Comparison of ENCODE assay signal across 8 cellular contexts in the genomic region with DNA sequence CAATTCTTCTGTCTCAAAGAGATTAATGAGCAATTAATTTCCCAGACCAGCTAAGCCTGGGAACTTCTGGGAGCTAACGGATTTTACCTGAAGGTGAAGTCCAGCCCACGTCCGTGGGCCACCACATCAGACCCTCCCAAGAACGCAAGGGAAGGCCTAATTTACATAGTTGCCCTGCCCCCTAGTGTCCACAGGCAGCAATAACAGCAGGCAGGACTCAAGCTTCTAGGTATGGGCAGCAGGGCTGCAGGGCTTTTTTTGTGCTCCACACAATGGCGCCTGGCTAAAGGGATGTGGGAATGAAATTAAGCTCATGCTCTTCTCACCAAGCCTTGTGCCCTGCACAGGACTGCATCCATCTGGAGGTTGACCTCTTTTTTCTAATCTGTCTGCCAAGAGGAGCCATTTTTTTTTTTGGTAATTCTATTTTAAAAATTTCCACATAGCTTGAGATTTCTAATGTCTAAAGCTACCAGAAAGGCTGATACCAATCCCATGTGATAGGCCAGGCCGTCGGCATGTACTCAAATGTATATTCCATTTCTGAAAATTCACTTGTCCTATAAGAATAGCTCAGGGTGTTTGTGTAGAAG.
DNase-seq lines count a peak whose midpoint lies in the region; ATAC-seq and TF ChIP-seq lines count a peak whose summit lies in the region.

No MANE protein-coding gene starts in this region.

- peak; percentile 47 for ATAC-seq in GM18858 (IDR thresholded peaks at IDR 0.05; ENCODE audit: unreplicated experiment)
- ATAC-seq in HG03460 (IDR thresholded peaks at IDR 0.05; ENCODE audit: unreplicated experiment): peak; percentile 63
- ATAC-seq in omental fat pad (ENCODE audit: low FRiP score): peak; percentile 41
- ATAC-seq in upper lobe of left lung (ENCODE audit: low FRiP score in 2 of 2): peak; percentile 79 to 82

- CTCF ChIA-PET in OCI-LY7 (lab: Charles Lee; ENCODE audit: unreplicated experiment): interaction anchor here (0.6 to 1.0 kb wide), 2 partner anchors 20 to 354 kb away, joined by 3 read pairs; no protein-coding TSS in a partner anchor

- peaks cover 12% of the 10 kb centered on the region for H3K4me1 ChIP-seq in OCI-LY7 (ENCODE audit: insufficient read depth, low read length, poor library complexity, severe bottlenecking)
- H3K4me1 ChIP-seq in upper lobe of left lung: peaks cover 0 to 14% (median 2%) of the 10 kb centered on the region in 4 donors

- H3K36me3 Mint-ChIP-seq in activated T-cell treated with anti-CD3 and anti-CD28 coated beads, Interleukin-2, amount 50 U/mL, for 24 hours (ENCODE audit: low read depth): no peaks in the 10 kb centered on the region

- no TSS peak for BruUV-seq in OCI-LY7 (replicated peaks; lab: Mats Ljungman, UMichigan)

- no peak overlapping the region for H3K4me3 Mint-ChIP-seq in activated T-cell treated with anti-CD3 and anti-CD28 coated beads, Interleukin-2, amount 50 U/mL, for 24 hours

- H3K36me3 ChIP-seq in OCI-LY7 (ENCODE audit: insufficient read depth, low read length): no peaks in the 10 kb centered on the region
- no peaks in the 10 kb centered on the region for H3K36me3 ChIP-seq in upper lobe of left lung

- H3K9me3 ChIP-seq in OCI-LY7 (ENCODE audit: low read length) (no peaks in the 10 kb centered on the region), upper lobe of left lung (no peaks in the 10 kb centered on the region)

- TF ChIP-seq POLR2A in upper lobe of left lung (IDR thresholded peaks at IDR 0.05): no peak

- no peaks in the 10 kb centered on the region for H3K9me2 ChIP-seq in OCI-LY7 (ENCODE audit: insufficient read depth, low read length)

- no peaks in the 10 kb centered on the region for H4K20me1 ChIP-seq in OCI-LY7 (ENCODE audit: insufficient read depth, low read length)

- TF ChIP-seq EP300 in upper lobe of left lung (IDR thresholded peaks at IDR 0.05): no peak

- no peak overlapping the region for H3K4me2 ChIP-seq in OCI-LY7 (ENCODE audit: low read length)

- TF ChIP-seq CTCF in AG09309 (IDR thresholded peaks at IDR 0.05; ENCODE audit: control insufficient read depth, insufficient read depth, low read depth, low read length, missing control alignments) (peak; percentile 92), OCI-LY7 (conservative IDR thresholded peaks at IDR 0.05; ENCODE audit: low read length) (peak; percentile 80), fibroblast of the aortic adventitia (IDR thresholded peaks at IDR 0.05; ENCODE audit: insufficient read depth, low read length) (peak; percentile 90), omental fat pad (IDR thresholded peaks at IDR 0.05) (peak in 1 of 3 donors; percentile 44), upper lobe of left lung (IDR thresholded peaks at IDR 0.05) (peak; percentile 55 to 93 (median 80))

- H3K4me3 ChIP-seq in AG09309 (ENCODE audit: control insufficient read depth, low read depth, low read length): no peak overlapping the region
- no peak overlapping the region for H3K4me3 ChIP-seq in OCI-LY7 (ENCODE audit: low read depth, low read length, poor library complexity, severe bottlenecking)
- no peak overlapping the region for H3K4me3 ChIP-seq in fibroblast of the aortic adventitia (ENCODE audit: low read depth, low read length)
- H3K4me3 ChIP-seq in upper lobe of left lung: no peak overlapping the region

- H2AFZ ChIP-seq in OCI-LY7 (ENCODE audit: low read length): peak overlapping the region; percentile 72

- WGBS in upper lobe of left lung, 2 donors: 33 to 34% methylated on average over 6 to 7 of the region's 7 CpGs

- no peaks in the 10 kb centered on the region for H3K27me3 ChIP-seq in upper lobe of left lung

- H3K79me2 ChIP-seq in OCI-LY7 (ENCODE audit: insufficient read depth, low read depth, low read length): no peaks in the 10 kb centered on the region

- DNase-seq in AG09309 (ENCODE audit: low read depth) (peak; percentile 10), OCI-LY7 (ENCODE audit: low spot score) (peak; percentile 57), fibroblast of the aortic adventitia (ENCODE audit: low read depth) (peak; percentile 74), omental fat pad (ENCODE audit: low spot score) (peak; percentile 23), upper lobe of left lung (peak in 1 of 2 donors; percentile 51)
- DNase-seq in activated T-cell treated with anti-CD3 and anti-CD28 coated beads, Interleukin-2, amount 50 U/mL, for 24 hours: peak; percentile 65

- POLR2A ChIA-PET in OCI-LY7 (lab: Charles Lee): interaction anchor here (0.9 to 1.1 kb wide), 4 partner anchors 12 to 867 kb away, joined by 3 to 5 read pairs (median 4); no protein-coding TSS in a partner anchor

- H3K4me1 Mint-ChIP-seq in activated T-cell treated with anti-CD3 and anti-CD28 coated beads, Interleukin-2, amount 50 U/mL, for 24 hours (ENCODE audit: low read depth): no peaks in the 10 kb centered on the region

- peaks cover 18% of the 10 kb centered on the region for H3K27me3 Mint-ChIP-seq in activated T-cell treated with anti-CD3 and anti-CD28 coated beads, Interleukin-2, amount 50 U/mL, for 24 hours

- intact Hi-C loops in OCI-LY7 (cut with micrococcal nuclease; ENCODE audit: unreplicated experiment): no loop called here

- no peaks in the 10 kb centered on the region for H3K9me3 Mint-ChIP-seq in activated T-cell treated with anti-CD3 and anti-CD28 coated beads, Interleukin-2, amount 50 U/mL, for 24 hours

- no peak overlapping the region for H3K27ac ChIP-seq in OCI-LY7 (ENCODE audit: low read depth, low read length, poor library complexity, severe bottlenecking)
- H3K27ac ChIP-seq in upper lobe of left lung: no peak overlapping the region

- H3K27ac Mint-ChIP-seq in activated T-cell treated with anti-CD3 and anti-CD28 coated beads, Interleukin-2, amount 50 U/mL, for 24 hours: no peak overlapping the region
